1 cellular context compared by ENCODE assay signal in genomic region chr22:25754527-25755202, GRCh38.
TF ChIP-seq lines count a peak whose summit lies in the region.

No MANE protein-coding gene starts in this region.

TF ChIP-seq in GM23338, 12 proteins besides CTCF, POLR2A, EP300 and RAD21 (continued from another document):
- no peak for TF ChIP-seq JUNB (IDR thresholded peaks at IDR 0.05; ENCODE audit: unreplicated experiment)
- no peak for TF ChIP-seq STAT1 (IDR thresholded peaks at IDR 0.05; ENCODE audit: unreplicated experiment)
- no peak for TF ChIP-seq CREB1 (CRISPR knock-in tag; IDR thresholded peaks at IDR 0.05; ENCODE audit: low read depth)
- TF ChIP-seq, protein P1, sequence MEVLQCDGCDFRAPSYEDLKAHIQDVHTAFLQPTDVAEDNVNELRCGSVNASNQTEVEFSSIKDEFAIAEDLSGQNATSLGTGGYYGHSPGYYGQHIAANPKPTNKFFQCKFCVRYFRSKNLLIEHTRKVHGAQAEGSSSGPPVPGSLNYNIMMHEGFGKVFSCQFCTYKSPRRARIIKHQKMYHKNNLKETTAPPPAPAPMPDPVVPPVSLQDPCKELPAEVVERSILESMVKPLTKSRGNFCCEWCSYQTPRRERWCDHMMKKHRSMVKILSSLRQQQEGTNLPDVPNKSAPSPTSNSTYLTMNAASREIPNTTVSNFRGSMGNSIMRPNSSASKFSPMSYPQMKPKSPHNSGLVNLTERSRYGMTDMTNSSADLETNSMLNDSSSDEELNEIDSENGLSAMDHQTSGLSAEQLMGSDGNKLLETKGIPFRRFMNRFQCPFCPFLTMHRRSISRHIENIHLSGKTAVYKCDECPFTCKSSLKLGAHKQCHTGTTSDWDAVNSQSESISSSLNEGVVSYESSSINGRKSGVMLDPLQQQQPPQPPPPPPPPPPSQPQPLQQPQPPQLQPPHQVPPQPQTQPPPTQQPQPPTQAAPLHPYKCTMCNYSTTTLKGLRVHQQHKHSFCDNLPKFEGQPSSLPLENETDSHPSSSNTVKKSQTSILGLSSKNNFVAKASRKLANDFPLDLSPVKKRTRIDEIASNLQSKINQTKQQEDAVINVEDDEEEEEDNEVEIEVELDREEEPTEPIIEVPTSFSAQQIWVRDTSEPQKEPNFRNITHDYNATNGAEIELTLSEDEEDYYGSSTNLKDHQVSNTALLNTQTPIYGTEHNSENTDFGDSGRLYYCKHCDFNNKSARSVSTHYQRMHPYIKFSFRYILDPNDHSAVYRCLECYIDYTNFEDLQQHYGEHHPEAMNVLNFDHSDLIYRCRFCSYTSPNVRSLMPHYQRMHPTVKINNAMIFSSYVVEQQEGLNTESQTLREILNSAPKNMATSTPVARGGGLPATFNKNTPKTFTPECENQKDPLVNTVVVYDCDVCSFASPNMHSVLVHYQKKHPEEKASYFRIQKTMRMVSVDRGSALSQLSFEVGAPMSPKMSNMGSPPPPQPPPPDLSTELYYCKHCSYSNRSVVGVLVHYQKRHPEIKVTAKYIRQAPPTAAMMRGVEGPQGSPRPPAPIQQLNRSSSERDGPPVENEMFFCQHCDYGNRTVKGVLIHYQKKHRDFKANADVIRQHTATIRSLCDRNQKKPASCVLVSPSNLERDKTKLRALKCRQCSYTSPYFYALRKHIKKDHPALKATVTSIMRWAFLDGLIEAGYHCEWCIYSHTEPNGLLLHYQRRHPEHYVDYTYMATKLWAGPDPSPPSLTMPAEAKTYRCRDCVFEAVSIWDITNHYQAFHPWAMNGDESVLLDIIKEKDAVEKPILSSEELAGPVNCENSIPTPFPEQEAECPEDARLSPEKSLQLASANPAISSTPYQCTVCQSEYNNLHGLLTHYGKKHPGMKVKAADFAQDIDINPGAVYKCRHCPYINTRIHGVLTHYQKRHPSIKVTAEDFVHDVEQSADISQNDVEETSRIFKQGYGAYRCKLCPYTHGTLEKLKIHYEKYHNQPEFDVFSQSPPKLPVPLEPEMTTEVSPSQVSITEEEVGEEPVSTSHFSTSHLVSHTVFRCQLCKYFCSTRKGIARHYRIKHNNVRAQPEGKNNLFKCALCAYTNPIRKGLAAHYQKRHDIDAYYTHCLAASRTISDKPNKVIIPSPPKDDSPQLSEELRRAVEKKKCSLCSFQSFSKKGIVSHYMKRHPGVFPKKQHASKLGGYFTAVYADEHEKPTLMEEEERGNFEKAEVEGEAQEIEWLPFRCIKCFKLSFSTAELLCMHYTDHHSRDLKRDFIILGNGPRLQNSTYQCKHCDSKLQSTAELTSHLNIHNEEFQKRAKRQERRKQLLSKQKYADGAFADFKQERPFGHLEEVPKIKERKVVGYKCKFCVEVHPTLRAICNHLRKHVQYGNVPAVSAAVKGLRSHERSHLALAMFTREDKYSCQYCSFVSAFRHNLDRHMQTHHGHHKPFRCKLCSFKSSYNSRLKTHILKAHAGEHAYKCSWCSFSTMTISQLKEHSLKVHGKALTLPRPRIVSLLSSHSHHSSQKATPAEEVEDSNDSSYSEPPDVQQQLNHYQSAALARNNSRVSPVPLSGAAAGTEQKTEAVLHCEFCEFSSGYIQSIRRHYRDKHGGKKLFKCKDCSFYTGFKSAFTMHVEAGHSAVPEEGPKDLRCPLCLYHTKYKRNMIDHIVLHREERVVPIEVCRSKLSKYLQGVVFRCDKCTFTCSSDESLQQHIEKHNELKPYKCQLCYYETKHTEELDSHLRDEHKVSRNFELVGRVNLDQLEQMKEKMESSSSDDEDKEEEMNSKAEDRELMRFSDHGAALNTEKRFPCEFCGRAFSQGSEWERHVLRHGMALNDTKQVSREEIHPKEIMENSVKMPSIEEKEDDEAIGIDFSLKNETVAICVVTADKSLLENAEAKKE (CRISPR knock-in tag; IDR thresholded peaks at IDR 0.05) = no peak
- no peak for TF ChIP-seq NANOG (IDR thresholded peaks at IDR 0.05; ENCODE audit: borderline replicate concordance)
- no peak for TF ChIP-seq ZNF114 (CRISPR knock-in tag; IDR thresholded peaks at IDR 0.05)
- no peak for TF ChIP-seq ZNF331 (CRISPR knock-in tag; IDR thresholded peaks at IDR 0.05; ENCODE audit: low read depth)
- TF ChIP-seq EZH2phosphoT487 (IDR thresholded peaks at IDR 0.05; ENCODE audit: unreplicated experiment) = no peak
- TF ChIP-seq REST (IDR thresholded peaks at IDR 0.05; ENCODE audit: unreplicated experiment) = no peak
